In the genomic region with DNA sequence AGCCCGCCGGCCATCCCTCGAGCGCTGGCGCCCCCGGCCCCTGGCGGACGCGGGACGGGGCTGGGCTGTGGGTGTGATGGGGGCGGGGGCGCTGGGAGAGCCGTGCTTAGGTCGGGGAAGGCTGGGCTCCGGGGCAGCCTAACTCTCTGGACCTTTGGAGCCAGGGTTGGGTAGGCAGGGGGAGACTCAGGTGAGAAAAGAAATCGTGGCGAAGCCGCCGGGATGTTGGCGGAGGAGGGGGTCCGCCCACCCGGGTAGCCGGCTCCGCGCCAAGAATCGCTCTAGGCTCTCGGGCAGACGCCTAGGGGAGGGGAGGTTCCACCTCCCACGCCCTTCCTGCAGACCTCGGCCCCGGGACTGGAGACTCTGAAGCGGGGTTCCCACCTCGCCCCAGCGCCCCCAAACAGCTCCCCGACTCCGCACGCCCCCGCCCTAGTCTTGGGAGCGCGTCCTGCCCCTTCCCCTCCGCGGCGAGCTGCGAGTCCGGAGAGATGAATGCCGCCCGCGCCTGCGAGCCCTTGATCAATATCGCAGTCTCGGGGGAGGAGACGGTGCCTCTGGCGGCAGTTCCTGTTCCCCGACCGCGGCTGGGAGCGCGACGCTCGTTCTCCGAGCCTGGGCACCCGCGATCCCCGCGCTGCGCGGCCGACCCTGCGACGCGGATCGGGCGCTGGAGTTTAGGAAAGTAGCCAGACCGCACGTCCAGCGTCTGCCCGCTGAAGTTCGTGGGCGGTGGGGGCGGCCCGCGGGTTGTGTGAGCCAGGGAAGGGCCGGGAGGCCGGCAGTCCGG, we compare ENCODE assay signal across 9 cellular contexts.
DNase-seq lines count a peak whose midpoint lies in the region; ATAC-seq and TF ChIP-seq lines count a peak whose summit lies in the region.
"Had no signal": no experiment of that assay in that cellular context is flagged by ENCODE, and none has a peak within 500 bp of the region (broad histone marks: within the 10 kb centered on the region; RNA-seq: fewer than 3 reads in every experiment).

No MANE protein-coding gene starts in this region.

- DNase-seq in NCI-H2227 (lab: John Stamatoyannopoulos, UW; ENCODE audit: unreplicated experiment) (peak; percentile 58), NCI-H2227 treated with DMSO at 0.1 percent for 48 hours (lab: John Stamatoyannopoulos, UW) (no peak), SK-N-MC (ENCODE audit: low read depth, low spot score) (no peak), astrocyte of the spinal cord (ENCODE audit: low read depth, low spot score) (no peak), islet precursor cell (peak; percentile 84), GM19238 (ENCODE audit: insufficient read length, low spot score) (no peak)
- DNase-seq in stimulated activated CD4-positive, alpha-beta T cell treated with anti-CD3 and anti-CD28 coated beads, Interleukin-2, amount 100 ng/mL, for 24 hours, result peak; percentile 41 to 61

- ATAC-seq in GM21576 (IDR thresholded peaks at IDR 0.05; ENCODE audit: unreplicated experiment), result no peak

- peak; percentile 3 for TF ChIP-seq CTCF in astrocyte of the spinal cord (IDR thresholded peaks at IDR 0.05; ENCODE audit: low read depth, low read length)

- no peaks in the 10 kb centered on the region for H3K9me3 ChIP-seq in SK-N-MC (ENCODE audit: low read depth, low read length)

- H3K36me3 ChIP-seq in SK-N-MC (ENCODE audit: insufficient read depth, low read length), result no peaks in the 10 kb centered on the region

- H3K4me3 ChIP-seq in SK-N-MC (peak overlapping the region; percentile 82), astrocyte of the spinal cord (ENCODE audit: low read depth, low read length) (no peak overlapping the region)

- no peak overlapping the region for H3K9ac ChIP-seq in SK-N-MC (ENCODE audit: insufficient read length)

- no peak overlapping the region for H3K27ac ChIP-seq in SK-N-MC
- H3K27ac ChIP-seq: C4-2B had no signal

- in situ Hi-C loops in astrocyte of the spinal cord (cut with HindIII; ENCODE audit: low sequenced_read_pairs), result no loop called here

Comparison
In these comparisons a context has a peak if more than half of its experiments do, and no peak if none do; other contexts are left out.
1. DNase-seq: peak in NCI-H2227 (single experiment), islet precursor cell (single experiment) and stimulated activated CD4-positive, alpha-beta T cell treated with anti-CD3 and anti-CD28 coated beads, Interleukin-2, amount 100 ng/mL, for 24 hours (2 of 2); none in NCI-H2227 treated with DMSO at 0.1 percent for 48 hours (single experiment), SK-N-MC (single experiment), astrocyte of the spinal cord (single experiment) and GM19238 (single experiment).